10 cellular contexts compared by ENCODE assay signal in the genomic region with DNA sequence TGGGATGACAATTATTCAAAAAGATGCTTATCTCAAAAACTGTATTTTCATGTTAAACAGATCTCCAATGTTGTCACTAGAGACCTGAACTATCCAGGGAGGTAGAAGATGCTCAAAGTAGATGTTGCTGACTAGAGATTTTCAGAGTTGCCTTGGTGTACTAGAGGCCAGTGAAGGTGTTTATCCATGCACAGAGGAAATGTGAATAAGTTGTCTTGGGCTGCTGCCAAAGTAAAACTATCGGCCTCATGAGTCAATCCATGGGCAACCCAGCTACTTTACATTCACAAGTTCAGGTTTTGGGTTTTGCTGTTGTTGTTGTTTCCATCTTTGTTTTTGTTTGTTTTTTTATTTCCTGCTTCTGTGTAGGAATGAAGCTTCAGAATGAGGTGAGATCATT.
DNase-seq lines count a peak whose midpoint lies in the region; ATAC-seq, FAIRE-seq and TF ChIP-seq lines count a peak whose summit lies in the region.
"Had no signal": no experiment of that assay in that cellular context is flagged by ENCODE, and none has a peak within 500 bp of the region (broad histone marks: within the 10 kb centered on the region; RNA-seq: fewer than 3 reads in every experiment).

No MANE protein-coding gene starts in this region.

- DNase-seq in ELR (ENCODE audit: low read depth) (peak; percentile 64), IMR-90 (peak; percentile 37), astrocyte (ENCODE audit: low read depth) (peak; percentile 47), lung microvascular endothelial cell (ENCODE audit: low read depth in 2 of 2) (peak; percentile 4 to 36), HEK293T (ENCODE audit: extremely low spot score) (no peak), kidney (no peak)
- DNase-seq in stimulated activated CD4-positive, alpha-beta T cell treated with anti-CD3 and anti-CD28 coated beads, Interleukin-2, amount 100 ng/mL, for 24 hours = no peak
- no peak for DNase-seq in activated T-cell treated with anti-CD3 and anti-CD28 coated beads, Interleukin-2, amount 50 U/mL, for 48 hours
- DNase-seq: DND-41 had no signal

- H3K9ac ChIP-seq in IMR-90 (ENCODE audit: low read depth, low read length) (no peak overlapping the region), astrocyte (ENCODE audit: low read length) (no peak overlapping the region), kidney (ENCODE audit: low read length in 2 of 2) (no peak overlapping the region)

- peaks cover 4% of the 10 kb centered on the region; the same call in 1 of the 2 replicates for H3K27me3 ChIP-seq in IMR-90 (ENCODE audit: control insufficient read depth, insufficient read depth, low read length)
- H3K27me3 ChIP-seq in astrocyte (ENCODE audit: insufficient read depth, low read length) = no peaks in the 10 kb centered on the region

- no peak overlapping the region for H2AFZ ChIP-seq in IMR-90 (replicated peaks; ENCODE audit: low read length, poor library complexity)
- H2AFZ ChIP-seq in astrocyte (ENCODE audit: low read depth, low read length) = no peak overlapping the region

- no peak overlapping the region for H4K8ac ChIP-seq in IMR-90 (ENCODE audit: low read depth in 2 of 2, low read length in 2 of 2)

- TF ChIP-seq CTCF in IMR-90 (conservative IDR thresholded peaks at IDR 0.05; ENCODE audit: low read depth, low read length) = no peak
- TF ChIP-seq CTCF in astrocyte (IDR thresholded peaks at IDR 0.05; ENCODE audit: insufficient read depth, low read depth, low read length) = no peak
- no peak for TF ChIP-seq CTCF in kidney (IDR thresholded peaks at IDR 0.05; ENCODE audit: borderline replicate concordance, extremely low read depth, insufficient read depth)

- no peak overlapping the region for H3K4me3 Mint-ChIP-seq in astrocyte (ENCODE audit: unreplicated experiment)

- H3K4me3 ChIP-seq in IMR-90 (ENCODE audit: insufficient read depth, low read depth, low read length) (no peak overlapping the region), astrocyte (ENCODE audit: insufficient read depth, low read depth, low read length) (no peak overlapping the region), kidney (ENCODE audit: low read length in 2 of 2) (no peak overlapping the region)
- H3K4me3 ChIP-seq: prostate gland had no signal

- no peak overlapping the region for H2BK20ac ChIP-seq in IMR-90 (ENCODE audit: low read depth, low read length)

- peaks cover 6% of the 10 kb centered on the region for H3K9me3 Mint-ChIP-seq in astrocyte (ENCODE audit: unreplicated experiment)

- H3K4me2 ChIP-seq in IMR-90 (ENCODE audit: low read depth, low read length) = no peak overlapping the region
- peak overlapping the region; percentile 10 for H3K4me2 ChIP-seq in astrocyte (ENCODE audit: low read length)

- no TSS peak for BruUV-seq in IMR-90 (replicated peaks; lab: Mats Ljungman, UMichigan)

- H2BK5ac ChIP-seq in IMR-90 (ENCODE audit: low read depth, low read length, poor library complexity, severe bottlenecking) = no peak overlapping the region

- dilution Hi-C loops in IMR-90 (cut with HindIII; ENCODE audit: low sequenced_read_pairs, unreplicated experiment) = no loop called here

- no peak for TF ChIP-seq POLR2A in IMR-90 (IDR thresholded peaks at IDR 0.05; ENCODE audit: low read depth, low read length)

- H2AK9ac ChIP-seq in IMR-90 (replicated peaks; ENCODE audit: low read depth, low read length, poor library complexity) = no peak overlapping the region

- no peak overlapping the region for H2BK120ac ChIP-seq in IMR-90 (ENCODE audit: low read depth, low read length)

- peaks cover 20% of the 10 kb centered on the region for H3K4me1 Mint-ChIP-seq in astrocyte (ENCODE audit: low read depth, unreplicated experiment)

- peaks cover 3% of the 10 kb centered on the region for H3K36me3 Mint-ChIP-seq in astrocyte (ENCODE audit: low read depth, unreplicated experiment)

- no peaks in the 10 kb centered on the region for H3K27me3 Mint-ChIP-seq in astrocyte (ENCODE audit: low read depth, unreplicated experiment)

- CTCF ChIA-PET in IMR-90 (lab: Yijun Ruan, JAX) (interaction anchor here (0.6 to 1.1 kb wide), 2 partner anchors 16 to 552 kb away, joined by 3 to 5 read pairs; no protein-coding TSS in a partner anchor), HEK293T (lab: Yijun Ruan, JAX) (interaction anchor here (0.7 kb wide), 1 partner anchor 1069 kb away, joined by 7 read pairs; no protein-coding TSS in a partner anchor)

- TF ChIP-seq RAD21 in IMR-90 (IDR thresholded peaks at IDR 0.05; ENCODE audit: low read length) = no peak

- no peak overlapping the region for H3K23ac ChIP-seq in IMR-90 (ENCODE audit: low read depth, low read length)

- no peak for ATAC-seq in IMR-90 (ENCODE audit: low read depth)

- H3K79me1 ChIP-seq in IMR-90 (ENCODE audit: low read depth in 1 of 2, low read length in 2 of 2) = no peaks in the 10 kb centered on the region

- H4K91ac ChIP-seq in IMR-90 (ENCODE audit: insufficient read depth, low read depth, low read length) = no peak overlapping the region

- no peak overlapping the region for H3K56ac ChIP-seq in IMR-90 (ENCODE audit: extremely low read depth, insufficient read depth, low read length)

- intact Hi-C loops in IMR-90 (cut with micrococcal nuclease) = no loop called here
- intact Hi-C loops in kidney (cut with DNase I) = no loop called here

- H3K79me2 ChIP-seq in astrocyte (ENCODE audit: insufficient read depth, low read length) = no peaks in the 10 kb centered on the region

- no peaks in the 10 kb centered on the region for H3K4me1 ChIP-seq in IMR-90 (ENCODE audit: control insufficient read depth, insufficient read depth, low read length)
- peaks cover 24% of the 10 kb centered on the region for H3K4me1 ChIP-seq in astrocyte (ENCODE audit: insufficient read depth, low read length)
- H3K4me1 ChIP-seq in kidney (ENCODE audit: control insufficient read depth in 1 of 2, insufficient read depth in 1 of 2, low read depth in 1 of 2, low read length in 2 of 2) = peaks cover 0 to 4% of the 10 kb centered on the region in 2 donors

- H3K27ac ChIP-seq in IMR-90 (ENCODE audit: insufficient read depth, low read length) = no peak overlapping the region
- H3K27ac ChIP-seq in astrocyte (ENCODE audit: low read depth, low read length) = peak overlapping the region; percentile 41
- no peak overlapping the region for H3K27ac ChIP-seq in kidney (ENCODE audit: low read depth in 2 of 2, low read length in 2 of 2)
- H3K27ac ChIP-seq: prostate gland had no signal

- H3K4ac ChIP-seq in IMR-90 (ENCODE audit: low read depth, low read length) = no peak overlapping the region

- H3K9me3 ChIP-seq in IMR-90 (ENCODE audit: control insufficient read depth, insufficient read depth, low read length) = no peaks in the 10 kb centered on the region
- no peaks in the 10 kb centered on the region for H3K9me3 ChIP-seq in astrocyte (ENCODE audit: insufficient read depth, low read depth, low read length)
- no peaks in the 10 kb centered on the region for H3K9me3 ChIP-seq in kidney (ENCODE audit: control insufficient read depth in 1 of 2, low read length in 2 of 2)
- H3K9me3 ChIP-seq: prostate gland had no signal

- no peaks in the 10 kb centered on the region for H4K20me1 ChIP-seq in IMR-90 (ENCODE audit: insufficient read depth, low read length)
- no peaks in the 10 kb centered on the region for H4K20me1 ChIP-seq in astrocyte (ENCODE audit: insufficient read depth, low read length)

- H3K27ac Mint-ChIP-seq in astrocyte (ENCODE audit: unreplicated experiment) = peak overlapping the region; percentile 93

- H3K9me1 ChIP-seq in IMR-90 (ENCODE audit: insufficient read depth, low read length) = no peaks in the 10 kb centered on the region

- no peak overlapping the region for H3K18ac ChIP-seq in IMR-90 (ENCODE audit: low read depth, low read length)

- POLR2A ChIA-PET in IMR-90 (lab: Charles Lee; ENCODE audit: unreplicated experiment) = no interaction called here
- POLR2A ChIA-PET in HEK293T (lab: Yijun Ruan, JAX) = no interaction called here

- WGBS in IMR-90 (ENCODE audit: extremely low coverage in 2 of 2, insufficient read length in 1 of 2), 2 experiments = no CpG with 5 or more reads among the region's 1 CpG

- FAIRE-seq in astrocyte (lab: Jason Lieb, UNC) (no peak), kidney (lab: Jason Lieb, UNC) (no peak)

- H3K36me3 ChIP-seq in IMR-90 (ENCODE audit: control insufficient read depth, insufficient read depth, low read length) (no peaks in the 10 kb centered on the region), astrocyte (ENCODE audit: insufficient read depth, low read length) (no peaks in the 10 kb centered on the region), kidney (ENCODE audit: control insufficient read depth in 1 of 2, insufficient read depth in 2 of 2, low read length in 2 of 2) (no peaks in the 10 kb centered on the region)
- H3K36me3 ChIP-seq: prostate gland had no signal

- no peak overlapping the region for H4K5ac ChIP-seq in IMR-90 (ENCODE audit: low read depth, low read length)

- H3K14ac ChIP-seq in IMR-90 (replicated peaks; ENCODE audit: low read depth, low read length) = no peak overlapping the region

- no peak overlapping the region for H2AK5ac ChIP-seq in IMR-90 (ENCODE audit: low read depth, low read length)

- H2BK15ac ChIP-seq in IMR-90 (ENCODE audit: low read depth, low read length) = no peak overlapping the region

- in situ Hi-C loops in IMR-90 (cut with MboI; ENCODE audit: low sequenced_read_pairs) = no loop called here

TF ChIP-seq in IMR-90, 13 proteins besides CTCF, POLR2A, EP300 and RAD21 (continues in another document):
- TF ChIP-seq MAFK (IDR thresholded peaks at IDR 0.05; ENCODE audit: low read depth, low read length) = no peak
- TF ChIP-seq CEBPB (IDR thresholded peaks at IDR 0.05; ENCODE audit: low read depth, low read length) = no peak
- no peak for TF ChIP-seq RFX5 (IDR thresholded peaks at IDR 0.05; ENCODE audit: low read depth, low read length)
- no peak for TF ChIP-seq USF2 (IDR thresholded peaks at IDR 0.05; ENCODE audit: low read depth, low read length)

TF ChIP-seq in HEK293T, 16 proteins besides CTCF, POLR2A, EP300 and RAD21:
- TF ChIP-seq FOXM1 (IDR thresholded peaks at IDR 0.05; ENCODE audit: borderline replicate concordance) (no peak), SUZ12 (IDR thresholded peaks at IDR 0.05) (no peak), ZNF384 (IDR thresholded peaks at IDR 0.05) (no peak)

Comparison
In these comparisons a context has a peak if more than half of its experiments do, and no peak if none do; other contexts are left out.
1. DNase-seq: peak in ELR (single experiment), IMR-90 (single experiment), astrocyte (single experiment) and lung microvascular endothelial cell (2 of 2); none in stimulated activated CD4-positive, alpha-beta T cell treated with anti-CD3 and anti-CD28 coated beads, Interleukin-2, amount 100 ng/mL, for 24 hours (0 of 2), activated T-cell treated with anti-CD3 and anti-CD28 coated beads, Interleukin-2, amount 50 U/mL, for 48 hours (0 of 2), HEK293T (single experiment) and kidney (single experiment).